27 cellular contexts compared by ENCODE assay signal in genomic region chr10:68171539-68172080, GRCh38.
A peak's percentile ranks its signal among the peaks of the same experiment; 100 is the strongest.
DNase-seq lines count a peak whose midpoint lies in the region; ATAC-seq, FAIRE-seq and TF ChIP-seq lines count a peak whose summit lies in the region.
"Had no signal": no experiment of that assay in that cellular context is flagged by ENCODE, and none has a peak within 500 bp of the region (broad histone marks: within the 10 kb centered on the region; RNA-seq: fewer than 3 reads in every experiment).

No MANE protein-coding gene starts in this region.

- H3K9me3 ChIP-seq in uterus (no peaks in the 10 kb centered on the region), pancreas (no peaks in the 10 kb centered on the region)
- H3K9me3 ChIP-seq: A549, BE2C, Caco-2, esophagus squamous epithelium, gastroesophageal sphincter, tibial artery had no signal

- in situ Hi-C loops in Caki2 (cut with HindIII; ENCODE audit: low pct_unique_long_range_greater_than_20kb, low sequenced_read_pairs): no loop called here

- H3K36me3 ChIP-seq in uterus (no peaks in the 10 kb centered on the region), pancreas (no peaks in the 10 kb centered on the region)
- H3K36me3 ChIP-seq: BE2C, esophagus squamous epithelium, gastroesophageal sphincter, tibial artery had no signal

- no peak overlapping the region for H3K27ac ChIP-seq in uterus
- H3K27ac ChIP-seq in pancreas: no peak overlapping the region
- H3K27ac ChIP-seq: A549, esophagus squamous epithelium, gastroesophageal sphincter, KMS-11, tibial artery had no signal

- no peaks in the 10 kb centered on the region for H3K27me3 ChIP-seq in uterus
- H3K27me3 ChIP-seq in pancreas: no peaks in the 10 kb centered on the region
- H3K27me3 ChIP-seq: BE2C, esophagus squamous epithelium, gastroesophageal sphincter, tibial artery had no signal

- no peak for TF ChIP-seq POLR2A in uterus (IDR thresholded peaks at IDR 0.05)

- DNase-seq in Caki2 (ENCODE audit: low read depth) (peak; percentile 60), kidney tubule cell (ENCODE audit: low spot score) (peak; percentile 91), activated gamma-delta T cell treated with Interleukin-2 at 50 U/mL for 16 hours (no peak), uterus (no peak), globus pallidus (ENCODE audit: low spot score) (no peak), pancreas (no peak)
- DNase-seq: activated CD4-positive, alpha-beta T cell treated with anti-CD3 and anti-CD28 coated beads, Interleukin-2, amount 50 U/mL, for 4 hours; activated effector memory CD4-positive, alpha-beta T cell treated with anti-CD3 and anti-CD28 coated beads, Interleukin-2, amount 50 U/mL, for 16 hours; BE2C; Caco-2; effector memory CD4-positive, alpha-beta T cell; esophagus squamous epithelium; kidney; MV-4-11; NCI-H187; NCI-H226; NCI-H774; stimulated activated CD4-positive, alpha-beta T cell treated with anti-CD3 and anti-CD28 coated beads, Interleukin-4, amount 100 ng/mL, for 24 hours; stimulated activated naive CD4-positive, alpha-beta T cell treated with Interleukin-2 at 50 U/mL for 16 hours; T-helper 9 cell; tibial artery had no signal

- intact Hi-C loops in uterus (cut with DNase I; ENCODE audit: low total_unique reads) (no loop called here), pancreas (cut with DNase I) (no loop called here)

- no peak for TF ChIP-seq CTCF in uterus (IDR thresholded peaks at IDR 0.05)
- no peak for TF ChIP-seq CTCF in pancreas (IDR thresholded peaks at IDR 0.05)

- H3K4me3 ChIP-seq in uterus: no peak overlapping the region
- H3K4me3 ChIP-seq in pancreas: no peak overlapping the region
- H3K4me3 ChIP-seq: A549, esophagus squamous epithelium, gastroesophageal sphincter, tibial artery had no signal

- H3K4me1 ChIP-seq in uterus (no peaks in the 10 kb centered on the region), pancreas (no peaks in the 10 kb centered on the region)
- H3K4me1 ChIP-seq: BE2C, Caco-2, esophagus squamous epithelium, gastroesophageal sphincter, tibial artery had no signal

- FAIRE-seq in pancreas (lab: Jason Lieb, UNC): no peak
- FAIRE-seq: A549 had no signal

- peak; percentile 58 for ATAC-seq in GM21423 (IDR thresholded peaks at IDR 0.05; ENCODE audit: unreplicated experiment)
- ATAC-seq in HG03159 (IDR thresholded peaks at IDR 0.05; ENCODE audit: unreplicated experiment): peak; percentile 47
- ATAC-seq in pancreas: no peak
- ATAC-seq: A549, gastroesophageal sphincter, WTC11 had no signal

- WGBS in pancreas, 2 donors: 84 to 87% methylated on average over 1 of the region's 1 CpG

Comparison
In these comparisons a context has a peak if more than half of its experiments do, and no peak if none do; other contexts are left out.
1. DNase-seq: peak in Caki2 (single experiment) and kidney tubule cell (single experiment); none in activated gamma-delta T cell treated with Interleukin-2 at 50 U/mL for 16 hours (single experiment), uterus (0 of 2), globus pallidus (single experiment) and pancreas (0 of 6).
2. ATAC-seq: peak in GM21423 (single experiment) and HG03159 (single experiment); none in pancreas (0 of 4).